In the genomic region with DNA sequence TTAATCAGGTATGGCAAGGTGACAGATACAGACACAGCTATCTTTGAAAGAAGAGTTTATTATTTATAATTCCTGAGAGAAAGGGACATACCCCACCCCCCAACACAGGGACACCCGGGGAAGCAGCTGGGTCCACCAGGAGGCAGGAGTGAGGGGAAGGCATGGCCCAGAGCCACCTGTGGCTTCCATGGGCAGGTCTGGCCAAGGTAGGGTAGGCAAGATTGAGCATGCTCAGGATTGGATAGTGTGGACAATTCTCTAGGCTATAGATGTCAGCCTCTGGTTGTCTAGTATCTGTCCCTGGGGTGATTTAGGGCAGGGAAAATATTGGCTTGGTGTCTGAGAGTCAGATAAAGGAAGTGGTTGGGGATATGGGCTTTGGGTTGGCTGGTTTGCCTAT, we compare ENCODE assay signal across 19 cellular contexts. TPM values are rescaled to one million over a fixed set of nuclear protein-coding genes. Genes with fewer than 3 reads are reported as not detected.
"Had no signal": no experiment of that assay in that cellular context is flagged by ENCODE, and none has a peak within 500 bp of the region (broad histone marks: within the 10 kb centered on the region; RNA-seq: fewer than 3 reads in every experiment).

No MANE protein-coding gene starts in this region.

- ATAC-seq: activated naive CD4-positive, alpha-beta T cell treated with anti-CD3 and anti-CD28 coated beads, Interleukin-2, amount 50 U/mL, for 72 hours; body of pancreas; left lung; natural killer cell; stimulated activated memory B cell treated with anti-CD40 and anti-IgM and Interleukin-4, amounts not matched to agents 10 μg/mL and 1 μg/mL and 100 μg/mL, for 72 hours had no signal

- DNase-seq: activated CD4-positive, CD25-positive, alpha-beta regulatory T cell treated with anti-CD3 and anti-CD28 coated beads, Interleukin-2, amount 50 U/mL, for 72 hours; activated T-cell treated with anti-CD3 and anti-CD28 coated beads, Interleukin-2, amount 50 U/mL, for 24 hours; amygdala; body of pancreas; erythroblast; islet precursor cell; left lung; natural killer cell; stimulated activated CD4-positive, alpha-beta T cell treated with anti-CD3 and anti-CD28 coated beads, Interleukin-2, amount 100 ng/mL, for 48 hours; SW 1271 had no signal

- H3K36me3 ChIP-seq: left lung had no signal

- H3K27me3 ChIP-seq: body of pancreas, hepatocyte, left lung had no signal

- H3K4me1 ChIP-seq: body of pancreas, left lung had no signal

- H3K79me2 ChIP-seq: hepatocyte had no signal

- H3K27ac ChIP-seq: body of pancreas, hepatocyte, left lung had no signal

- H3K4me3 ChIP-seq: body of pancreas, hepatocyte, left lung had no signal

- H3K4me2 ChIP-seq: hepatocyte had no signal

- H2AFZ ChIP-seq: hepatocyte had no signal

- H3K9me3 ChIP-seq: body of pancreas, left lung had no signal

RNA-seq across cellular contexts. Expression of a gene that starts 27.5 kb away (rescaled TPM):
- total RNA-seq: activated naive CD4-positive, alpha-beta T cell treated with anti-CD3 and anti-CD28 coated beads, Interleukin-2, amount 50 U/mL, for 72 hours; body of pancreas; cerebellum; dermis microvascular lymphatic vessel endothelial cell; left lung; mucosa of gallbladder; skeletal muscle tissue; urinary bladder had no signal
- polyA plus RNA-seq: hepatocyte had no signal

RNA-seq across cellular contexts. Expression of a gene that starts 37.4 kb away (rescaled TPM):
- total RNA-seq: activated naive CD4-positive, alpha-beta T cell treated with anti-CD3 and anti-CD28 coated beads, Interleukin-2, amount 50 U/mL, for 72 hours; cerebellum; dermis microvascular lymphatic vessel endothelial cell; natural killer cell; skeletal muscle tissue; T-helper 2 cell treated with Interferon-gamma antibody and Interleukin-4, amounts not matched to agents 100 ng/mL and 5 ng/mL, for 36 hours had no signal
